ENCODE assay signal across 12 cellular contexts in genomic region chr9:81002242-81002641, GRCh38.
DNase-seq lines count a peak whose midpoint lies in the region; ATAC-seq, FAIRE-seq and TF ChIP-seq lines count a peak whose summit lies in the region.
"Had no signal": no experiment of that assay in that cellular context is flagged by ENCODE, and none has a peak within 500 bp of the region (broad histone marks: within the 10 kb centered on the region; RNA-seq: fewer than 3 reads in every experiment).

No MANE protein-coding gene starts in this region.

- H3K27me3 ChIP-seq in HepG2 (ENCODE audit: control insufficient read depth in 1 of 2, insufficient read depth in 2 of 2, low read length in 2 of 2) = no peaks in the 10 kb centered on the region
- H3K27me3 ChIP-seq in right lobe of liver = no peaks in the 10 kb centered on the region
- H3K27me3 ChIP-seq in hepatocyte = no peaks in the 10 kb centered on the region

- intact Hi-C loops in HepG2 (cut with micrococcal nuclease; ENCODE audit: unreplicated experiment) (no loop called here), right lobe of liver (cut with DNase I) (no loop called here), left colon (cut with DNase I, micrococcal nuclease) (no loop called here)

- H2AFZ ChIP-seq in HepG2 (ENCODE audit: low read length) (no peak overlapping the region), hepatocyte (no peak overlapping the region)
- H2AFZ ChIP-seq: GM23338 had no signal

- H3K9me3 ChIP-seq in HepG2 (ENCODE audit: low read length) = no peaks in the 10 kb centered on the region
- no peaks in the 10 kb centered on the region for H3K9me3 ChIP-seq in right lobe of liver
- H3K9me3 ChIP-seq in hepatocyte (ENCODE audit: low read depth) = no peaks in the 10 kb centered on the region

- no peaks in the 10 kb centered on the region for H3K4me1 ChIP-seq in HepG2 (ENCODE audit: insufficient read depth, low read length)
- no peaks in the 10 kb centered on the region for H3K4me1 ChIP-seq in right lobe of liver
- H3K4me1 ChIP-seq in hepatocyte (ENCODE audit: insufficient read depth) = no peaks in the 10 kb centered on the region

- H3K4me2 ChIP-seq in HepG2 (ENCODE audit: low read depth, low read length) (no peak overlapping the region), hepatocyte (no peak overlapping the region)
- H3K4me2 ChIP-seq: GM23338 had no signal

- H3K79me2 ChIP-seq in HepG2 (ENCODE audit: insufficient read depth, low read length) = no peaks in the 10 kb centered on the region
- no peaks in the 10 kb centered on the region for H3K79me2 ChIP-seq in hepatocyte

- H3K9me2 ChIP-seq in hepatocyte (replicated peaks; ENCODE audit: insufficient read depth) = no peaks in the 10 kb centered on the region

- H3K27ac ChIP-seq in HepG2 (ENCODE audit: extremely low read length, insufficient read depth, low read length) = no peak overlapping the region
- H3K27ac ChIP-seq in right lobe of liver = no peak overlapping the region
- H3K27ac ChIP-seq in hepatocyte = no peak overlapping the region

- FAIRE-seq in HepG2 (lab: Jason Lieb, UNC) = no peak

- in situ Hi-C loops in HepG2 (cut with HindIII; ENCODE audit: extremely low pct_ligation_motif_present, low pct_unique_long_range_greater_than_20kb) = no loop called here

- TF ChIP-seq CTCF in HepG2 (CRISPR knock-in tag; IDR thresholded peaks at IDR 0.05) = no peak
- no peak for TF ChIP-seq CTCF in right lobe of liver (IDR thresholded peaks at IDR 0.05)
- no peak for TF ChIP-seq CTCF in epithelial cell of esophagus (IDR thresholded peaks at IDR 0.05; ENCODE audit: insufficient read depth, low read depth, low read length, missing control alignments)
- TF ChIP-seq CTCF in hepatocyte (IDR thresholded peaks at IDR 0.05; ENCODE audit: poor library complexity) = no peak

- TF ChIP-seq RAD21 in HepG2 (CRISPR knock-in tag; IDR thresholded peaks at IDR 0.05) = no peak

- TF ChIP-seq POLR2A in HepG2 (IDR thresholded peaks at IDR 0.05; ENCODE audit: insufficient read depth in 1 of 2, low read depth in 2 of 2, low read length in 2 of 2) (no peak), right lobe of liver (IDR thresholded peaks at IDR 0.05) (no peak)

- CTCF ChIA-PET in HepG2 (lab: Yijun Ruan, JAX; ENCODE audit: low intra/inter-chr PET ratio, low total read pairs) = no interaction called here

- no peaks in the 10 kb centered on the region for H3K36me3 ChIP-seq in HepG2 (replicated peaks in 1 of 2; ENCODE audit: control insufficient read depth in 1 of 2, insufficient read depth in 2 of 2, low read length in 2 of 2)
- no peaks in the 10 kb centered on the region for H3K36me3 ChIP-seq in right lobe of liver
- no peaks in the 10 kb centered on the region for H3K36me3 ChIP-seq in hepatocyte (replicated peaks; ENCODE audit: insufficient read depth, low read depth)

- no peak for TF ChIP-seq EP300 in HepG2 (IDR thresholded peaks at IDR 0.05; ENCODE audit: low read depth in 2 of 2, low read length in 2 of 2)
- no peak for TF ChIP-seq EP300 in HepG2 (CRISPR knock-in tag; IDR thresholded peaks at IDR 0.05; ENCODE audit: borderline replicate concordance)

- H4K20me1 ChIP-seq in HepG2 (ENCODE audit: insufficient read depth, low read length) (no peaks in the 10 kb centered on the region), hepatocyte (ENCODE audit: insufficient read depth, poor library complexity, severe bottlenecking) (no peaks in the 10 kb centered on the region)

- H3K4me3 ChIP-seq in HepG2 (replicated peaks in 1 of 3; ENCODE audit: insufficient read depth in 1 of 3, low read depth in 2 of 3, low read length in 3 of 3) (no peak overlapping the region), right lobe of liver (no peak overlapping the region), epithelial cell of esophagus (ENCODE audit: low read length) (no peak overlapping the region), hepatocyte (no peak overlapping the region)
- H3K4me3 ChIP-seq: GM23338 had no signal

- BruUV-seq in HepG2 (replicated peaks; lab: Mats Ljungman, UMichigan) = no TSS peak

- DNase-seq in HepG2 (ENCODE audit: low spot score) (peak; percentile 1), right lobe of liver (no peak), NCI-H526 treated with DMSO at 0.1 percent for 48 hours (lab: John Stamatoyannopoulos, UW) (peak; percentile 1), epithelial cell of esophagus (ENCODE audit: low read depth) (peak; percentile 60), hepatocyte (ENCODE audit: low spot score) (no peak), left colon (no peak)
- DNase-seq: NCI-H2029, T-helper 17 cell had no signal

- no peak for ATAC-seq in HepG2
- no peak for ATAC-seq in right lobe of liver
- ATAC-seq in GM19397 (IDR thresholded peaks at IDR 0.05; ENCODE audit: unreplicated experiment) = no peak
- no peak for ATAC-seq in left colon
- ATAC-seq in HG03354 (IDR thresholded peaks at IDR 0.05; ENCODE audit: poor library complexity, severe bottlenecking, unreplicated experiment) = no peak
- ATAC-seq: esophagus mucosa, GM23338, T-helper 17 cell had no signal

- 4% methylated on average over 3 of the region's 3 CpGs for WGBS in HepG2 (ENCODE audit: low lambda C conversion rate)
- WGBS in right lobe of liver (ENCODE audit: insufficient coverage, low coverage, low lambda C conversion rate, missing lambda C conversion rate) = 50% methylated on average over 3 of the region's 3 CpGs
- 42% methylated on average over 3 of the region's 3 CpGs for WGBS in hepatocyte (ENCODE audit: low lambda C conversion rate, missing lambda C conversion rate)

- H3K9ac ChIP-seq in HepG2 (ENCODE audit: insufficient read depth, low read depth, low read length) = no peak overlapping the region

- POLR2A ChIA-PET in HepG2 (lab: Yijun Ruan, JAX) = no interaction called here

TF ChIP-seq in HepG2, 621 proteins besides CTCF, POLR2A, EP300 and RAD21:
- TF ChIP-seq KDM6A (CRISPR knock-in tag; IDR thresholded peaks at IDR 0.05; ENCODE audit: low read depth) = no peak

Comparison
In these comparisons a context has a peak if more than half of its experiments do, and no peak if none do; other contexts are left out.
1. DNase-seq: peak in HepG2 (single experiment), NCI-H526 treated with DMSO at 0.1 percent for 48 hours (single experiment) and epithelial cell of esophagus (single experiment); none in right lobe of liver (0 of 3), hepatocyte (single experiment) and left colon (0 of 2).